8 cellular contexts compared by ENCODE assay signal in genomic region chr12:13211859-13212664, GRCh38. TPM values are rescaled to one million over a fixed set of nuclear protein-coding genes. Genes with fewer than 3 reads are reported as not detected.
DNase-seq lines count a peak whose midpoint lies in the region; ATAC-seq and TF ChIP-seq lines count a peak whose summit lies in the region.

No MANE protein-coding gene starts in this region.

- H3K4me3 Mint-ChIP-seq in Caco-2 (ENCODE audit: unreplicated experiment) (peak overlapping the region; percentile 17), neural crest cell (no peak overlapping the region)

- H3K9me3 Mint-ChIP-seq in Caco-2 (ENCODE audit: unreplicated experiment) (no peaks in the 10 kb centered on the region), neural crest cell (no peaks in the 10 kb centered on the region)

- no peaks in the 10 kb centered on the region for H3K9me2 ChIP-seq in OCI-LY1 (ENCODE audit: low read depth, low read length)

- H3K27me3 ChIP-seq in Caco-2 (replicated peaks; ENCODE audit: control insufficient read depth, insufficient read depth, low read length) (no peaks in the 10 kb centered on the region), OCI-LY1 (ENCODE audit: insufficient read depth, low read length) (no peaks in the 10 kb centered on the region), esophagus (ENCODE audit: control insufficient read depth in 1 of 2, insufficient read depth in 2 of 2, low read length in 2 of 2) (no peaks in the 10 kb centered on the region)

- peak overlapping the region; percentile 30; the same call in 1 of the 2 replicates for H3K4me2 ChIP-seq in OCI-LY1 (ENCODE audit: low read length)

- H3K4me1 ChIP-seq in Caco-2 (peaks cover 21% of the 10 kb centered on the region), OCI-LY1 (ENCODE audit: insufficient read depth, low read length, severe bottlenecking) (no peaks in the 10 kb centered on the region), esophagus (ENCODE audit: control insufficient read depth in 2 of 2, insufficient read depth in 2 of 2, low read length in 1 of 2) (peaks cover 0 to 2% of the 10 kb centered on the region in 2 donors)

- H3K27me3 Mint-ChIP-seq in Caco-2 (ENCODE audit: insufficient read depth, unreplicated experiment) (no peaks in the 10 kb centered on the region), neural crest cell (ENCODE audit: low read depth) (no peaks in the 10 kb centered on the region)

- no peak overlapping the region for H2AFZ ChIP-seq in OCI-LY1 (ENCODE audit: low read length)

- BruUV-seq in Caco-2 (replicated peaks; lab: Mats Ljungman, UMichigan): no TSS peak

- ATAC-seq in GM21390 (IDR thresholded peaks at IDR 0.05; ENCODE audit: unreplicated experiment): no peak

- no peak overlapping the region for H3K27ac ChIP-seq in OCI-LY1 (ENCODE audit: low read depth, low read length, poor library complexity, severe bottlenecking)
- H3K27ac ChIP-seq in esophagus (ENCODE audit: low read depth in 2 of 2, low read length in 1 of 2): peak overlapping the region; percentile 26 to 64
- no peak overlapping the region for H3K27ac ChIP-seq in substantia nigra (ENCODE audit: low read depth, low read length, poor library complexity, severe bottlenecking)

- intact Hi-C loops in Caco-2 (cut with micrococcal nuclease; ENCODE audit: unreplicated experiment): loop anchor here (1.0 to 5.0 kb wide), 7 partner anchors 22 to 425 kb away; partner anchors contain the start of gene APOLD1

- H3K4me1 Mint-ChIP-seq in Caco-2 (ENCODE audit: low read depth, unreplicated experiment) (peaks cover 17% of the 10 kb centered on the region), neural crest cell (peaks cover 33% of the 10 kb centered on the region)

- WGBS in esophagus, 2 donors: 47 to 69% methylated on average over 8 of the region's 8 CpGs

- H3F3A ChIP-seq in OCI-LY1 (ENCODE audit: insufficient read depth, low read length): no peaks in the 10 kb centered on the region

- CTCF ChIA-PET in Caco-2 (lab: Charles Lee): interaction anchor here (0.5 to 4.2 kb wide), 31 partner anchors 9 to 770 kb away, joined by 3 to 68 read pairs (median 5); partner anchors contain the start of genes FAM234B, GPRC5A and GSG1

- no peaks in the 10 kb centered on the region for H3K79me2 ChIP-seq in OCI-LY1 (ENCODE audit: insufficient read depth, low read length)

- H3K36me3 ChIP-seq in Caco-2 (ENCODE audit: control insufficient read depth, insufficient read depth, low read length) (no peaks in the 10 kb centered on the region), OCI-LY1 (ENCODE audit: insufficient read depth, low read length) (no peaks in the 10 kb centered on the region), esophagus (ENCODE audit: control insufficient read depth in 2 of 2, insufficient read depth in 2 of 2, low read length in 1 of 2) (peaks cover 14 to 16% of the 10 kb centered on the region in 2 donors)

- peak overlapping the region; percentile 59 for H3K27ac Mint-ChIP-seq in Caco-2 (ENCODE audit: unreplicated experiment)
- peak overlapping the region; percentile 95 for H3K27ac Mint-ChIP-seq in neural crest cell (ENCODE audit: unreplicated experiment)

- TF ChIP-seq CTCF in Caco-2 (IDR thresholded peaks at IDR 0.05; ENCODE audit: insufficient read depth in 1 of 2, low read depth in 1 of 2, low read length in 1 of 2, severe bottlenecking in 1 of 2, unreplicated experiment in 1 of 2) (peak; percentile 91 to 97), OCI-LY1 (IDR thresholded peaks at IDR 0.05; ENCODE audit: low read length) (peak; percentile 82), neural crest cell (conservative IDR thresholded peaks at IDR 0.05) (peak; percentile 97)

- H4K20me1 ChIP-seq in OCI-LY1 (ENCODE audit: insufficient read depth, low read length): no peaks in the 10 kb centered on the region

- peak; percentile 83 to 87 for DNase-seq in Caco-2
- peak; percentile 90 for DNase-seq in HT-29 (ENCODE audit: low spot score)
- peak; percentile 55 for DNase-seq in activated T-cell treated with anti-CD3 and anti-CD28 coated beads for 1 hour (ENCODE audit: low read depth)
- peak; percentile 68 for DNase-seq in neural crest cell (ENCODE audit: low read depth, low spot score)
- DNase-seq in substantia nigra (lab: John Stamatoyannopoulos, UW): peak in 36 of 49 donors; percentile 2 to 63 (median 37)

- peaks cover 7% of the 10 kb centered on the region for H3K9me3 ChIP-seq in Caco-2
- no peaks in the 10 kb centered on the region for H3K9me3 ChIP-seq in OCI-LY1 (ENCODE audit: low read length)
- no peaks in the 10 kb centered on the region for H3K9me3 ChIP-seq in esophagus (ENCODE audit: control insufficient read depth in 2 of 2, insufficient read depth in 1 of 2, low read depth in 1 of 2, low read length in 1 of 2)

- POLR2A ChIA-PET in Caco-2 (lab: Charles Lee): interaction anchor here (0.5 to 1.0 kb wide), 2 partner anchors 34 to 114 kb away, joined by 3 to 4 read pairs; no protein-coding TSS in a partner anchor

- H3K36me3 Mint-ChIP-seq in Caco-2 (ENCODE audit: insufficient read depth, unreplicated experiment) (no peaks in the 10 kb centered on the region), neural crest cell (ENCODE audit: low read depth) (no peaks in the 10 kb centered on the region)

- no peak overlapping the region for H3K4me3 ChIP-seq in Caco-2 (ENCODE audit: low read depth, low read length)
- H3K4me3 ChIP-seq in OCI-LY1 (ENCODE audit: low read depth, low read length, poor library complexity, severe bottlenecking): no peak overlapping the region
- no peak overlapping the region for H3K4me3 ChIP-seq in esophagus (ENCODE audit: low read depth in 1 of 2, low read length in 2 of 2)

- no peak overlapping the region for H3K9ac ChIP-seq in OCI-LY1 (ENCODE audit: low read length)

RNA-seq across cellular contexts. Expression of gene EMP1, which starts 15.5 kb away (rescaled TPM):
- total RNA-seq in Caco-2 (2022) (6.6 and 10.2 TPM in 2 replicates), neural crest cell (0.30 and 0.68 TPM in 2 replicates)
- total RNA-seq in HT-29 (2014; rRNA removed; shearing (Covaris generic)): 33.4 and 40.3 TPM in 2 replicates
- 1,000 to 10,000 TPM; 1,597 to 1,599 TPM for polyA plus RNA-seq in esophagus

Comparison
In these comparisons a context has a peak if more than half of its experiments do, and no peak if none do; other contexts are left out.
1. DNase-seq: peak in every context shown above with its lines; median percentile 90 in HT-29; 85 in Caco-2; 68 in neural crest cell; 55 in activated T-cell treated with anti-CD3 and anti-CD28 coated beads for 1 hour; 37 in substantia nigra.
2. H3K27ac ChIP-seq: peak in esophagus (2 of 2); none in OCI-LY1 (single experiment) and substantia nigra (single experiment).
3. Peak in every context shown above with its lines, with median percentiles within 50 percentile points of each other: CTCF ChIP-seq.